Comparison of ENCODE assay signal across 1 cellular context in the genomic region with DNA sequence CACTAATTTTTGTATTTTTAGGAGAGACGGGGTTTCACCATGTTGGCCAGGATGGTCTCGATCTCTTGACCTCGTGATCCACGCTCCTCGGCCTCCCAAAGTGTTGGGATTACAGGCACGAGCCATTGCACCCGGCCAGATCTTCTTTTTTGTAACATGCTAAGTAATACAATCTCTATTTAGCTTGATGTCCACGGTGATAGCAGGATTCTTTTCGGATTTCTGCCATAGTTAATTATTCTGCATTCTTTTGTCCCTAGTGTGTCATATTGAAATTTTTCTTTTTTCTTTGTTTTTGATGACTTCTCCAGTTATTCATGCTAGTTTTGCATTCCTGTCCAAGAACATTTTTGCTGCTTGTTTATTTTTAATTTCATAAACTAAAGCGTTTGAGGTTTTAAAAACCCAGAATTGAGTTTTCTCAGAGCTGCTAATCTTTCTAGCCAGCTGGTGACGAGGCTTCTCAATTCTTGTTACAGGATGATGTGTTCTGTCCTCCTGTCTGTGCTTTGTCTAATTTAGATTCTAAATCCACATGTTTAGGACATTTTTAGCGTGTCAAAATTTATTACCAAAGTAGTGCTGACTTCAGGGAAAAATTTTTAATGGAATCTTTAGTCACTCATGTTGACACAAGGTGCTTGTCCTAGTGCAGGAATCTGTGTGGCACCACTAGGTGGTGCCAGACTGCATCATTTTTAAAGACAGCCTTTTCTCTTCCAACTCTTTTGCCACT.
TF ChIP-seq lines count a peak whose summit lies in the region.

No MANE protein-coding gene starts in this region.

TF ChIP-seq in H1, 55 proteins besides CTCF, POLR2A, EP300 and RAD21:
- TF ChIP-seq BCL11A (IDR thresholded peaks at IDR 0.05; ENCODE audit: low read depth in 2 of 2, low read length in 2 of 2) = no peak
- TF ChIP-seq CTBP2 (IDR thresholded peaks at IDR 0.05; ENCODE audit: borderline replicate concordance, insufficient read depth, insufficient read length, low read length) = no peak
- TF ChIP-seq, protein P1, sequence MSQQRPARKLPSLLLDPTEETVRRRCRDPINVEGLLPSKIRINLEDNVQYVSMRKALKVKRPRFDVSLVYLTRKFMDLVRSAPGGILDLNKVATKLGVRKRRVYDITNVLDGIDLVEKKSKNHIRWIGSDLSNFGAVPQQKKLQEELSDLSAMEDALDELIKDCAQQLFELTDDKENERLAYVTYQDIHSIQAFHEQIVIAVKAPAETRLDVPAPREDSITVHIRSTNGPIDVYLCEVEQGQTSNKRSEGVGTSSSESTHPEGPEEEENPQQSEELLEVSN (IDR thresholded peaks at IDR 0.05) = no peak
- no peak for TF ChIP-seq CHD1 (IDR thresholded peaks at IDR 0.05; ENCODE audit: low read depth, low read length)
- TF ChIP-seq SP2 (IDR thresholded peaks at IDR 0.05; ENCODE audit: low read length) = no peak
- no peak for TF ChIP-seq CBX8 (IDR thresholded peaks at IDR 0.05; ENCODE audit: borderline replicate concordance, low read depth, low read length)
- TF ChIP-seq SIRT6 (IDR thresholded peaks at IDR 0.05; ENCODE audit: low read length) = no peak
- TF ChIP-seq BRCA1 (IDR thresholded peaks at IDR 0.05; ENCODE audit: low read depth, low read length) = no peak
- TF ChIP-seq SRF (IDR thresholded peaks at IDR 0.05; ENCODE audit: low read depth, low read length) = no peak
- TF ChIP-seq TAF7 (optimal IDR thresholded peaks at IDR 0.05; ENCODE audit: borderline replicate concordance, low read depth, low read length) = no peak
- TF ChIP-seq TCF12 (IDR thresholded peaks at IDR 0.05; ENCODE audit: low read depth, low read length) = no peak
- no peak for TF ChIP-seq CREB1 (IDR thresholded peaks at IDR 0.05)
